ENCODE assay signal across 15 cellular contexts in the genomic region with DNA sequence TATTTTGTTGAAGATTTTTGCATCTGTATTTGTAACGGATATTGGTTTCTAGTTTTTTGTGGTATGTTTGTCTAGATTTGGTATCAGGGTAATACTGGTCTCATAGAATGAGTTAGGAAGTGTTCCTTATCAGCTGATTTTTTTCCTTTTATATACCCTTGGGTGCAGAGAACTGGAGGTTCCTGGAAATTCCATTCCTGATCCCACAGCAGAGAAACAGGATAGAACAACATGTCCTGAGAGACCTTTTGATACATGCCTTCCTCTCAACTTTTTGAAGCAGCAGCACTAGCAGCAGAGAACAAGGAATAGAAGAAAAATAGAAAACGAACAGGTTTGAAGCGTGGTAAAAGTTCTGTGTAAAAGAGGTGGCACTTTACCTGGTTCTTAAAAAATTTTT. TPM values are rescaled to one million over a fixed set of nuclear protein-coding genes. Genes with fewer than 3 reads are reported as not detected.
DNase-seq lines count a peak whose midpoint lies in the region; ATAC-seq and TF ChIP-seq lines count a peak whose summit lies in the region.
"Had no signal": no experiment of that assay in that cellular context is flagged by ENCODE, and none has a peak within 500 bp of the region (broad histone marks: within the 10 kb centered on the region; RNA-seq: fewer than 3 reads in every experiment).

No MANE protein-coding gene starts in this region.

- no peak overlapping the region for H3K4me3 ChIP-seq in CD8-positive, alpha-beta T cell (ENCODE audit: low read depth, low read length)
- H3K4me3 ChIP-seq in heart right ventricle (no peak overlapping the region), Karpas-422 (ENCODE audit: low read length) (no peak overlapping the region), aorta (ENCODE audit: low read length in 2 of 2) (no peak overlapping the region)
- H3K4me3 ChIP-seq: GM23338 had no signal

- ATAC-seq in CD8-positive, alpha-beta T cell, result no peak
- ATAC-seq in activated T-helper 17 cell treated with anti-CD3 and anti-CD28 coated beads, Interleukin-2, amount 50 U/mL, for 72 hours (replicated peaks), result no peak
- peak in 5 of 8 donors; percentile 27 to 79 (median 56) for ATAC-seq in heart right ventricle
- ATAC-seq in aorta (ENCODE audit: low FRiP score), result no peak

- H3K4me3 Mint-ChIP-seq in CD8-positive, alpha-beta T cell, result no peak overlapping the region
- H3K4me3 Mint-ChIP-seq in activated T-helper 17 cell treated with anti-CD3 and anti-CD28 coated beads, Interleukin-2, amount 50 U/mL, for 72 hours, result no peak overlapping the region
- no peak overlapping the region for H3K4me3 Mint-ChIP-seq in nephron progenitor cell
- H3K4me3 Mint-ChIP-seq: CD14-positive monocyte, GM23338, IgD-negative memory B cell had no signal

- H3K27ac Mint-ChIP-seq in CD8-positive, alpha-beta T cell, result peak overlapping the region; percentile 32
- peak overlapping the region; percentile 44 for H3K27ac Mint-ChIP-seq in activated T-helper 17 cell treated with anti-CD3 and anti-CD28 coated beads, Interleukin-2, amount 50 U/mL, for 72 hours
- H3K27ac Mint-ChIP-seq in nephron progenitor cell, result peak overlapping the region; percentile 90
- H3K27ac Mint-ChIP-seq: GM23338 had no signal

- H3K4me1 ChIP-seq in CD8-positive, alpha-beta T cell (ENCODE audit: insufficient read depth, low read length), result peaks cover 7% of the 10 kb centered on the region
- H3K4me1 ChIP-seq in heart right ventricle (peaks cover 0 to 34% (median 16%) of the 10 kb centered on the region in 9 donors), Karpas-422 (ENCODE audit: low read length) (peaks cover 5% of the 10 kb centered on the region; the same call in 1 of the 2 replicates), aorta (ENCODE audit: control insufficient read depth in 1 of 2, insufficient read depth in 2 of 2, low read length in 2 of 2) (no peaks in the 10 kb centered on the region)

- H3K9me3 Mint-ChIP-seq in CD8-positive, alpha-beta T cell, result no peaks in the 10 kb centered on the region
- H3K9me3 Mint-ChIP-seq in activated T-helper 17 cell treated with anti-CD3 and anti-CD28 coated beads, Interleukin-2, amount 50 U/mL, for 72 hours, result no peaks in the 10 kb centered on the region
- no peaks in the 10 kb centered on the region for H3K9me3 Mint-ChIP-seq in nephron progenitor cell
- H3K9me3 Mint-ChIP-seq: CD14-positive monocyte, GM23338, IgD-negative memory B cell had no signal

- H2AFZ ChIP-seq in Karpas-422 (ENCODE audit: low read length), result no peak overlapping the region
- H2AFZ ChIP-seq: GM23338 had no signal

- no peak overlapping the region for H3K27ac ChIP-seq in CD8-positive, alpha-beta T cell (ENCODE audit: low read depth, low read length)
- H3K27ac ChIP-seq in heart right ventricle (peak overlapping the region in 7 of 10 donors; percentile 6 to 47 (median 32)), Karpas-422 (ENCODE audit: low read length) (no peak overlapping the region), aorta (ENCODE audit: low read depth in 1 of 2, low read length in 2 of 2) (no peak overlapping the region)

- H3K27me3 Mint-ChIP-seq in CD8-positive, alpha-beta T cell (ENCODE audit: low read depth), result no peaks in the 10 kb centered on the region
- H3K27me3 Mint-ChIP-seq in activated T-helper 17 cell treated with anti-CD3 and anti-CD28 coated beads, Interleukin-2, amount 50 U/mL, for 72 hours, result no peaks in the 10 kb centered on the region
- H3K27me3 Mint-ChIP-seq in nephron progenitor cell (ENCODE audit: low read depth, poor library complexity), result no peaks in the 10 kb centered on the region
- H3K27me3 Mint-ChIP-seq: IgD-negative memory B cell had no signal

- peaks cover 77% of the 10 kb centered on the region for H3K36me3 Mint-ChIP-seq in CD8-positive, alpha-beta T cell
- H3K36me3 Mint-ChIP-seq in activated T-helper 17 cell treated with anti-CD3 and anti-CD28 coated beads, Interleukin-2, amount 50 U/mL, for 72 hours (ENCODE audit: low read depth), result peaks cover 98% of the 10 kb centered on the region
- peaks cover 50% of the 10 kb centered on the region for H3K36me3 Mint-ChIP-seq in nephron progenitor cell (ENCODE audit: low read depth)

- no peak for TF ChIP-seq CTCF in CD8-positive, alpha-beta T cell (IDR thresholded peaks at IDR 0.05)
- TF ChIP-seq CTCF in heart right ventricle (IDR thresholded peaks at IDR 0.05) (no peak), nephron progenitor cell (IDR thresholded peaks at IDR 0.05) (no peak)

- no peaks in the 10 kb centered on the region for H3K27me3 ChIP-seq in CD8-positive, alpha-beta T cell (ENCODE audit: insufficient read depth, low read length)
- H3K27me3 ChIP-seq in heart right ventricle, result no peaks in the 10 kb centered on the region
- H3K27me3 ChIP-seq in Karpas-422 (ENCODE audit: low read length), result no peaks in the 10 kb centered on the region
- no peaks in the 10 kb centered on the region for H3K27me3 ChIP-seq in aorta (ENCODE audit: control insufficient read depth in 1 of 2, insufficient read depth in 2 of 2, low read length in 1 of 2)

- H3K9me3 ChIP-seq in CD8-positive, alpha-beta T cell (ENCODE audit: low read length), result no peaks in the 10 kb centered on the region
- H3K9me3 ChIP-seq in heart right ventricle, result no peaks in the 10 kb centered on the region
- no peaks in the 10 kb centered on the region for H3K9me3 ChIP-seq in Karpas-422 (ENCODE audit: low read length)
- H3K9me3 ChIP-seq in aorta (ENCODE audit: control insufficient read depth, low read length), result no peaks in the 10 kb centered on the region

- no peaks in the 10 kb centered on the region for H4K20me1 ChIP-seq in Karpas-422 (ENCODE audit: insufficient read depth, low read depth, low read length)

- DNase-seq in CD8-positive, alpha-beta T cell, result no peak
- DNase-seq in heart right ventricle, result no peak
- no peak for DNase-seq in nephron progenitor cell
- no peak for DNase-seq in Karpas-422
- DNase-seq in COR-L47 (lab: John Stamatoyannopoulos, UW), result no peak
- DNase-seq in aorta, result no peak
- no peak for DNase-seq in retina
- DNase-seq: Calu3, NCI-H146, NCI-H2081 treated with DMSO at 0.1 percent for 48 hours, NCI-H524 had no signal

- POLR2A ChIA-PET in CD8-positive, alpha-beta T cell (lab: Charles Lee), result no interaction called here

- H3K9ac ChIP-seq in Karpas-422 (ENCODE audit: low read length), result no peak overlapping the region

- no peaks in the 10 kb centered on the region for H3K9me2 ChIP-seq in Karpas-422 (replicated peaks; ENCODE audit: insufficient read depth, low read length)

- no peak overlapping the region for H3K4me2 ChIP-seq in Karpas-422 (ENCODE audit: low read depth, low read length, poor library complexity, severe bottlenecking)
- H3K4me2 ChIP-seq: GM23338 had no signal

- intact Hi-C loops in CD8-positive, alpha-beta T cell (cut with DNase I, micrococcal nuclease), result no loop called here
- intact Hi-C loops in heart right ventricle (cut with DNase I) (loop anchor here in 2 of 10 donors (2.0 to 10.0 kb wide), 3 partner anchors 37 to 71 kb away; a partner anchor contains a TSS), aorta (cut with DNase I) (no loop called here)

- H3K36me3 ChIP-seq in CD8-positive, alpha-beta T cell (ENCODE audit: insufficient read depth, low read length), result peaks cover 8% of the 10 kb centered on the region
- H3K36me3 ChIP-seq in heart right ventricle (peaks cover 0 to 81% (median 12%) of the 10 kb centered on the region in 9 donors), Karpas-422 (ENCODE audit: insufficient read depth, low read length) (peaks cover 56% of the 10 kb centered on the region), aorta (ENCODE audit: control insufficient read depth in 1 of 2, insufficient read depth in 2 of 2, low read length in 1 of 2) (peaks cover 3 to 7% of the 10 kb centered on the region in 2 donors)

- CTCF ChIA-PET in CD8-positive, alpha-beta T cell (lab: Charles Lee), result interaction anchor here (1.2 to 1.8 kb wide), 4 partner anchors 8 to 112 kb away, joined by 3 to 5 read pairs (median 4); no protein-coding TSS in a partner anchor

- 63 to 67% methylated on average over 3 of the region's 3 CpGs for WGBS in heart right ventricle, 2 donors
- 79% methylated on average over 3 of the region's 3 CpGs for WGBS in aorta, 2 donors

- H3K4me1 Mint-ChIP-seq in CD8-positive, alpha-beta T cell (ENCODE audit: low read depth), result peaks cover 24% of the 10 kb centered on the region
- H3K4me1 Mint-ChIP-seq in activated T-helper 17 cell treated with anti-CD3 and anti-CD28 coated beads, Interleukin-2, amount 50 U/mL, for 72 hours, result peaks cover 9% of the 10 kb centered on the region
- peaks cover 26% of the 10 kb centered on the region for H3K4me1 Mint-ChIP-seq in nephron progenitor cell
- H3K4me1 Mint-ChIP-seq: CD14-positive monocyte had no signal

- H3K79me2 ChIP-seq in Karpas-422 (ENCODE audit: low read length), result peaks cover 8% of the 10 kb centered on the region

RNA-seq across cellular contexts. Expression of a gene that starts 36.8 kb away (rescaled TPM):
- total RNA-seq in CD8-positive, alpha-beta T cell, result 100 to 1,000 TPM; 161 to 178 TPM
- total RNA-seq in activated T-helper 17 cell treated with anti-CD3 and anti-CD28 coated beads, Interleukin-2, amount 50 U/mL, for 72 hours, result 10 to 100 TPM; 27.3 to 60.9 TPM
- total RNA-seq in heart right ventricle (10 to 100 TPM; 25.4 to 39.7 (median 28.6) TPM), aorta (10 to 100 TPM; 41.1 to 51.2 TPM)
- polyA plus RNA-seq in heart right ventricle (10 to 100 TPM; 20.2 to 26.6 TPM), aorta (10 to 100 TPM; 18.4 to 22.5 TPM)
- 66.5 and 107 TPM in 2 replicates for total RNA-seq in Karpas-422 (2014; rRNA removed; shearing (Covaris generic); ENCODE audit: low replicate concordance)

Comparison
In these comparisons a context has a peak if more than half of its experiments do, and no peak if none do; other contexts are left out.
1. ATAC-seq: peak in heart right ventricle (5 of 8); none in CD8-positive, alpha-beta T cell (single experiment), activated T-helper 17 cell treated with anti-CD3 and anti-CD28 coated beads, Interleukin-2, amount 50 U/mL, for 72 hours (single experiment) and aorta (single experiment).
2. H3K27ac ChIP-seq: peak in heart right ventricle (7 of 10); none in CD8-positive, alpha-beta T cell (single experiment), Karpas-422 (single experiment) and aorta (0 of 2).
3. H3K27ac Mint-ChIP-seq: peak in every context shown above with its lines; median percentile 90 in nephron progenitor cell; 44 in activated T-helper 17 cell treated with anti-CD3 and anti-CD28 coated beads, Interleukin-2, amount 50 U/mL, for 72 hours; 32 in CD8-positive, alpha-beta T cell.